ENCODE assay signal across 10 cellular contexts in genomic region chr5:177382423-177383029, GRCh38. TPM values are rescaled to one million over a fixed set of nuclear protein-coding genes. Genes with fewer than 3 reads are reported as not detected.
DNase-seq lines count a peak whose midpoint lies in the region; ATAC-seq and TF ChIP-seq lines count a peak whose summit lies in the region.
"Had no signal": no experiment of that assay in that cellular context is flagged by ENCODE, and none has a peak within 500 bp of the region (broad histone marks: within the 10 kb centered on the region; RNA-seq: fewer than 3 reads in every experiment).

No MANE protein-coding gene starts in this region.

- peaks cover 4% of the 10 kb centered on the region for H3K27me3 Mint-ChIP-seq in activated CD4-positive, alpha-beta T cell treated with anti-CD3 and anti-CD28 coated beads, Interleukin-2, amount 10 ng/mL, durations not matched to agents 7 days and 5 days
- H3K27me3 Mint-ChIP-seq: activated naive CD8-positive, alpha-beta T cell had no signal

- no peak overlapping the region for H3K9ac ChIP-seq in OCI-LY3 (ENCODE audit: low read length)
- H3K9ac ChIP-seq: KMS-11 had no signal

- peak; percentile 39 for TF ChIP-seq CTCF in OCI-LY3 (IDR thresholded peaks at IDR 0.05; ENCODE audit: low read depth, low read length)
- TF ChIP-seq CTCF in prostate gland (IDR thresholded peaks at IDR 0.05) = peak in 3 of 4 experiments; percentile 47 to 64 (median 63)

- H3K4me1 Mint-ChIP-seq in activated CD4-positive, alpha-beta T cell treated with anti-CD3 and anti-CD28 coated beads, Interleukin-2, amount 10 ng/mL, durations not matched to agents 7 days and 5 days = peaks cover 30% of the 10 kb centered on the region

- no peak overlapping the region for H3K27ac ChIP-seq in OCI-LY3 (ENCODE audit: low read length)
- H3K27ac ChIP-seq in prostate gland = peak overlapping the region in 1 of 2 donors; percentile 49
- H3K27ac ChIP-seq: KMS-11 had no signal

- WGBS in prostate gland = 12% methylated on average over 11 of the region's 11 CpGs

- no peaks in the 10 kb centered on the region for H3K36me3 Mint-ChIP-seq in activated CD4-positive, alpha-beta T cell treated with anti-CD3 and anti-CD28 coated beads, Interleukin-2, amount 10 ng/mL, durations not matched to agents 7 days and 5 days (ENCODE audit: low read depth)
- H3K36me3 Mint-ChIP-seq: activated naive CD8-positive, alpha-beta T cell had no signal

- no peaks in the 10 kb centered on the region for H4K20me1 ChIP-seq in OCI-LY3 (ENCODE audit: insufficient read depth, low read length)

- CTCF ChIA-PET in activated CD4-positive, alpha-beta T cell treated with anti-CD3 and anti-CD28 coated beads, Interleukin-2, amount 10 ng/mL, durations not matched to agents 7 days and 5 days (lab: Charles Lee) = interaction anchor here (0.6 to 53.2 kb wide), 14 partner anchors 9 to 124 kb away, joined by 3 to 1643 read pairs (median 3); partner anchors contain the start of genes DBN1 and PRR7

- H3K4me2 ChIP-seq in OCI-LY3 (ENCODE audit: low read length) = no peak overlapping the region
- H3K4me2 ChIP-seq: KMS-11 had no signal

- H3K27ac Mint-ChIP-seq in activated CD4-positive, alpha-beta T cell treated with anti-CD3 and anti-CD28 coated beads, Interleukin-2, amount 10 ng/mL, durations not matched to agents 7 days and 5 days = peak overlapping the region; percentile 79
- H3K27ac Mint-ChIP-seq: activated naive CD8-positive, alpha-beta T cell had no signal

- ATAC-seq in GM18520 (IDR thresholded peaks at IDR 0.05; ENCODE audit: unreplicated experiment) (no peak), GM18868 (IDR thresholded peaks at IDR 0.05; ENCODE audit: unreplicated experiment) (no peak)

- DNase-seq in activated CD4-positive, alpha-beta T cell treated with anti-CD3 and anti-CD28 coated beads, Interleukin-2, amount 10 ng/mL, durations not matched to agents 7 days and 5 days = peak; percentile 48
- DNase-seq in activated CD4-positive, alpha-beta T cell treated with anti-CD3 and anti-CD28 coated beads for 1 hour = no peak
- DNase-seq in erythroblast (lab: John Stamatoyannopoulos, UW) (peak; percentile 33 to 46), prostate gland (ENCODE audit: low spot score) (peak; percentile 72), NCI-H526 treated with DMSO at 0.1 percent for 48 hours (lab: John Stamatoyannopoulos, UW) (no peak)

- TF ChIP-seq POLR2A in erythroblast (IDR thresholded peaks at IDR 0.05; ENCODE audit: low read length) (no peak), prostate gland (IDR thresholded peaks at IDR 0.05) (no peak)

- no peaks in the 10 kb centered on the region for H3K79me2 ChIP-seq in OCI-LY3 (ENCODE audit: low read length)

- no peak overlapping the region for H3K4me3 Mint-ChIP-seq in activated CD4-positive, alpha-beta T cell treated with anti-CD3 and anti-CD28 coated beads, Interleukin-2, amount 10 ng/mL, durations not matched to agents 7 days and 5 days
- H3K4me3 Mint-ChIP-seq: activated naive CD8-positive, alpha-beta T cell had no signal

- H3K9me3 Mint-ChIP-seq in activated CD4-positive, alpha-beta T cell treated with anti-CD3 and anti-CD28 coated beads, Interleukin-2, amount 10 ng/mL, durations not matched to agents 7 days and 5 days = no peaks in the 10 kb centered on the region

- H3K36me3 ChIP-seq in OCI-LY3 (replicated peaks; ENCODE audit: low read depth, low read length) (no peaks in the 10 kb centered on the region), prostate gland (no peaks in the 10 kb centered on the region)

- H3K4me3 ChIP-seq in OCI-LY3 (ENCODE audit: low read length) (no peak overlapping the region), prostate gland (no peak overlapping the region)

- H2AFZ ChIP-seq in OCI-LY3 (ENCODE audit: low read depth, low read length) = no peak overlapping the region

- H3K27me3 ChIP-seq in OCI-LY3 (ENCODE audit: low read depth, low read length) = peaks cover 36% of the 10 kb centered on the region
- no peaks in the 10 kb centered on the region for H3K27me3 ChIP-seq in prostate gland (replicated peaks; ENCODE audit: insufficient read depth)

- H3K4me1 ChIP-seq in OCI-LY3 (ENCODE audit: low read length) = no peaks in the 10 kb centered on the region
- H3K4me1 ChIP-seq in prostate gland (replicated peaks) = no peaks in the 10 kb centered on the region

- POLR2A ChIA-PET in activated CD4-positive, alpha-beta T cell treated with anti-CD3 and anti-CD28 coated beads, Interleukin-2, amount 10 ng/mL, durations not matched to agents 7 days and 5 days (lab: Charles Lee) = no interaction called here

- intact Hi-C loops in prostate gland (cut with DNase I) = loop anchor here (2.0 kb wide), 1 partner anchor 64 kb away; no protein-coding TSS in a partner anchor

- H3K9me3 ChIP-seq in OCI-LY3 (ENCODE audit: insufficient read depth, low read length) (no peaks in the 10 kb centered on the region), prostate gland (no peaks in the 10 kb centered on the region)

RNA-seq across cellular contexts. Expression of gene SLC34A1, which starts 1.7 kb away (rescaled TPM):
- total RNA-seq in activated CD4-positive, alpha-beta T cell treated with anti-CD3 and anti-CD28 coated beads, Interleukin-2, amount 10 ng/mL, durations not matched to agents 7 days and 5 days = under 1 TPM; 0.12 to 0.27 TPM
- not detected for total RNA-seq in prostate gland

RNA-seq across cellular contexts. Expression of gene PFN3, which starts 17.9 kb away (rescaled TPM):
- not detected for total RNA-seq in activated CD4-positive, alpha-beta T cell treated with anti-CD3 and anti-CD28 coated beads, Interleukin-2, amount 10 ng/mL, durations not matched to agents 7 days and 5 days
- not detected for total RNA-seq in prostate gland

RNA-seq across cellular contexts. Expression of gene RGS14, which starts 24.8 kb away (rescaled TPM):
- 100 to 1,000 TPM; 124 to 132 TPM for total RNA-seq in activated CD4-positive, alpha-beta T cell treated with anti-CD3 and anti-CD28 coated beads, Interleukin-2, amount 10 ng/mL, durations not matched to agents 7 days and 5 days
- total RNA-seq in prostate gland = 10 to 100 TPM; 13.3 to 24.2 TPM

RNA-seq across cellular contexts. Expression of gene F12, which starts 26.8 kb away (rescaled TPM):
- under 1 TPM; 0.22 to 0.60 TPM for total RNA-seq in activated CD4-positive, alpha-beta T cell treated with anti-CD3 and anti-CD28 coated beads, Interleukin-2, amount 10 ng/mL, durations not matched to agents 7 days and 5 days
- 1 to 10 TPM in 1 of 2 donors, under 1 TPM in 1; 0.74 to 2.6 TPM for total RNA-seq in prostate gland

RNA-seq across cellular contexts. Expression of gene LMAN2, which starts 31.1 kb away (rescaled TPM):
- 100 to 1,000 TPM; 123 to 132 TPM for total RNA-seq in activated CD4-positive, alpha-beta T cell treated with anti-CD3 and anti-CD28 coated beads, Interleukin-2, amount 10 ng/mL, durations not matched to agents 7 days and 5 days
- total RNA-seq in prostate gland = 100 to 1,000 TPM; 350 to 369 TPM

Comparison
In these comparisons a context has a peak if more than half of its experiments do, and no peak if none do; other contexts are left out.
1. DNase-seq: peak in activated CD4-positive, alpha-beta T cell treated with anti-CD3 and anti-CD28 coated beads, Interleukin-2, amount 10 ng/mL, durations not matched to agents 7 days and 5 days (single experiment), erythroblast (2 of 2) and prostate gland (single experiment); none in activated CD4-positive, alpha-beta T cell treated with anti-CD3 and anti-CD28 coated beads for 1 hour (single experiment) and NCI-H526 treated with DMSO at 0.1 percent for 48 hours (single experiment).
2. RNA of gene RGS14, which starts 24.8 kb away (total RNA-seq): 124 to 132 TPM in activated CD4-positive, alpha-beta T cell treated with anti-CD3 and anti-CD28 coated beads, Interleukin-2, amount 10 ng/mL, durations not matched to agents 7 days and 5 days; 13.3 to 24.2 TPM in prostate gland; every median in the first group is over 4 times any median in the second.